In the genomic region with DNA sequence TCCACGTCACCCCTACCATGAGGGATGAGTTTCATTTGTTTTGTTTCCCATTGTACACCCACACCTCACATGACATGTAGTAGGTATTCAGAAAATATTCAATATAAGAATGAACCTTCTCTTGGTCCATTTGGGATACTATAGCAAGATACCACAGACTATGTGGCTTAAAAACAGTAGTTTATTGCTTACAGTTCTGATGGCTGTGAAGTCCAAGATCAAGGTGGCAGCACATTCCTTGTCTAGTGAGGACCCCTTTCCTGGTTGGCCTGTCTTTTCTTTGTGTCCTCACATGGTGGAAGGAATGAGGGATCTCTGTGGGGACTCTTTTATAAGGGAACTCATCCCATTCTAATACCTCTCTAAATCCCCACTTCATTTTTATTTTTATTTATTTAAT, we compare ENCODE assay signal across 9 cellular contexts. TPM values are rescaled to one million over a fixed set of nuclear protein-coding genes. Genes with fewer than 3 reads are reported as not detected.
"Had no signal": no experiment of that assay in that cellular context is flagged by ENCODE, and none has a peak within 500 bp of the region (broad histone marks: within the 10 kb centered on the region; RNA-seq: fewer than 3 reads in every experiment).

No MANE protein-coding gene starts in this region.

- DNase-seq: KBM-7, KG1 had no signal

- H3K27ac ChIP-seq: HL-60, KMS-11 had no signal

- H3K4me3 ChIP-seq: K562 had no signal

- H3K4me2 ChIP-seq: KMS-11 had no signal

- H3K9ac ChIP-seq: KMS-11 had no signal

- FAIRE-seq: HTR-8/SVneo, K562 had no signal

- ATAC-seq: K562 had no signal

RNA-seq across cellular contexts. Expression of gene CRYM, which starts 36.2 kb away (rescaled TPM):
- total RNA-seq: HT1080, IMR-90 had no signal
- polyA plus RNA-seq: IgD-negative memory B cell, IMR-90 had no signal
